ENCODE assay signal across 1 cellular context in the genomic region with DNA sequence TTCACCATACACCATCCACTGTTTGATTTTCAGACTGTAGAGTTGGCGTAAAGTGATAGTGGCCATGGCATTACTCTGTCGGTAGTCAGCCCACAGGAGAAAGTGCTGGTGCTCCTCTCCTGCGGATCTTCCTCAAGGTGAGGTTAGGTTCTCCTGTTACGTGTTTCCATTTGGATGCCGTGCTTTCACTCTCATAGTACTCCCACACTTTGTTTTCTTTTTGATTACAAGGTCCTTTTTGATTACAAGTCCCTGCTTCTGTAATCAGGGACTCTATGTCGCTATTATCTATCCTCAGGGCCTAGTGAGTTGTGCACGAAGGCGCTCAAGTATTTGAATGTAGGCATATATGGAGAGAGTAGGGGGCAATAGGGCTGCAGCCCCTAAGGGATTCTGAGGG.
TF ChIP-seq lines count a peak whose summit lies in the region.

No MANE protein-coding gene starts in this region.

TF ChIP-seq in HEK293, 187 proteins besides CTCF, POLR2A, EP300 and RAD21 (continued from another document):
- TF ChIP-seq, protein P1, sequence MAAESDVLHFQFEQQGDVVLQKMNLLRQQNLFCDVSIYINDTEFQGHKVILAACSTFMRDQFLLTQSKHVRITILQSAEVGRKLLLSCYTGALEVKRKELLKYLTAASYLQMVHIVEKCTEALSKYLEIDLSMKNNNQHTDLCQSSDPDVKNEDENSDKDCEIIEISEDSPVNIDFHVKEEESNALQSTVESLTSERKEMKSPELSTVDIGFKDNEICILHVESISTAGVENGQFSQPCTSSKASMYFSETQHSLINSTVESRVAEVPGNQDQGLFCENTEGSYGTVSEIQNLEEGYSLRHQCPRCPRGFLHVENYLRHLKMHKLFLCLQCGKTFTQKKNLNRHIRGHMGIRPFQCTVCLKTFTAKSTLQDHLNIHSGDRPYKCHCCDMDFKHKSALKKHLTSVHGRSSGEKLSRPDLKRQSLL (tag by site-specific recombination; IDR thresholded peaks at IDR 0.05), result no peak; the same call in 1 of the 2 replicates
- TF ChIP-seq YY1 (tag by site-specific recombination; IDR thresholded peaks at IDR 0.05) (no peak), ZNF473 (tag by site-specific recombination; IDR thresholded peaks at IDR 0.05) (no peak), ZNF426 (tag by site-specific recombination; IDR thresholded peaks at IDR 0.05) (no peak), ZNF423 (tag by site-specific recombination; IDR thresholded peaks at IDR 0.05) (no peak), ZNF248 (tag by site-specific recombination; IDR thresholded peaks at IDR 0.05) (no peak)
- TF ChIP-seq, protein P2, sequence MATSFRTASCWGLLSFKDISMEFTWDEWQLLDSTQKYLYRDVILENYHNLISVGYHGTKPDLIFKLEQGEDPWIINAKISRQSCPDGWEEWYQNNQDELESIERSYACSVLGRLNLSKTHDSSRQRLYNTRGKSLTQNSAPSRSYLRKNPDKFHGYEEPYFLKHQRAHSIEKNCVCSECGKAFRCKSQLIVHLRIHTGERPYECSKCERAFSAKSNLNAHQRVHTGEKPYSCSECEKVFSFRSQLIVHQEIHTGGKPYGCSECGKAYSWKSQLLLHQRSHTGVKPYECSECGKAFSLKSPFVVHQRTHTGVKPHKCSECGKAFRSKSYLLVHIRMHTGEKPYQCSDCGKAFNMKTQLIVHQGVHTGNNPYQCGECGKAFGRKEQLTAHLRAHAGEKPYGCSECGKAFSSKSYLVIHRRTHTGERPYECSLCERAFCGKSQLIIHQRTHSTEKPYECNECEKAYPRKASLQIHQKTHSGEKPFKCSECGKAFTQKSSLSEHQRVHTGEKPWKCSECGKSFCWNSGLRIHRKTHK (tag by site-specific recombination; IDR thresholded peaks at IDR 0.05), result no peak
- TF ChIP-seq, protein P3, sequence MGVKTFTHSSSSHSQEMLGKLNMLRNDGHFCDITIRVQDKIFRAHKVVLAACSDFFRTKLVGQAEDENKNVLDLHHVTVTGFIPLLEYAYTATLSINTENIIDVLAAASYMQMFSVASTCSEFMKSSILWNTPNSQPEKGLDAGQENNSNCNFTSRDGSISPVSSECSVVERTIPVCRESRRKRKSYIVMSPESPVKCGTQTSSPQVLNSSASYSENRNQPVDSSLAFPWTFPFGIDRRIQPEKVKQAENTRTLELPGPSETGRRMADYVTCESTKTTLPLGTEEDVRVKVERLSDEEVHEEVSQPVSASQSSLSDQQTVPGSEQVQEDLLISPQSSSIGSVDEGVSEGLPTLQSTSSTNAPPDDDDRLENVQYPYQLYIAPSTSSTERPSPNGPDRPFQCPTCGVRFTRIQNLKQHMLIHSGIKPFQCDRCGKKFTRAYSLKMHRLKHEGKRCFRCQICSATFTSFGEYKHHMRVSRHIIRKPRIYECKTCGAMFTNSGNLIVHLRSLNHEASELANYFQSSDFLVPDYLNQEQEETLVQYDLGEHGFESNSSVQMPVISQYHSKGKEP (tag by site-specific recombination; IDR thresholded peaks at IDR 0.05), result no peak
TF ChIP-seq in HEK293: peak in this region for 4.
